29 cellular contexts compared by ENCODE assay signal in genomic region chrX:98191003-98191402, GRCh38.
"Had no signal": no experiment of that assay in that cellular context is flagged by ENCODE, and none has a peak within 500 bp of the region (broad histone marks: within the 10 kb centered on the region; RNA-seq: fewer than 3 reads in every experiment).

No MANE protein-coding gene starts in this region.

- H3K27me3 Mint-ChIP-seq: stimulated activated memory B cell treated with anti-CD40 and anti-IgM and Interleukin-4, amounts not matched to agents 10 μg/mL and 1 μg/mL and 100 μg/mL, for 72 hours; stimulated activated naive B cell treated with anti-CD40 and anti-IgM and Interleukin-4, amounts not matched to agents 10 μg/mL and 1 μg/mL and 100 μg/mL, for 72 hours; stimulated activated naive CD8-positive, alpha-beta T cell treated with anti-CD3 and anti-CD28 coated beads, Interleukin-15, amount 100 ng/mL, for 72 hours; stimulated activated naive CD8-positive, alpha-beta T cell treated with anti-CD3 and anti-CD28 coated beads, Interleukin-15, Interleukin-2, amounts not matched to agents 100 ng/mL and 50 ng/mL, for 24 hours; type B pancreatic cell had no signal

- H3K4me3 ChIP-seq: stomach, suprapubic skin, testis, thoracic aorta, thyroid gland, tibial artery, tibial nerve, transverse colon, upper lobe of left lung, upper lobe of right lung, uterus, vagina had no signal

- ATAC-seq: stimulated activated effector memory CD8-positive, alpha-beta T cell treated with anti-CD3 and anti-CD28 coated beads, Interleukin-12 subunit alpha, Interleukin-12 subunit beta, amount 100 ng/mL, for 72 hours; stimulated activated memory B cell treated with anti-CD40 and anti-IgM and Interleukin-4, amounts not matched to agents 10 μg/mL and 1 μg/mL and 100 μg/mL, for 72 hours; stimulated activated naive B cell treated with anti-CD40 and anti-IgM and Interleukin-4, amounts not matched to agents 10 μg/mL and 1 μg/mL and 100 μg/mL, for 72 hours; stimulated activated naive CD8-positive, alpha-beta T cell treated with anti-CD3 and anti-CD28 coated beads, Interleukin-15, amount 100 ng/mL, for 72 hours; stimulated activated naive CD8-positive, alpha-beta T cell treated with anti-CD3 and anti-CD28 coated beads, Interleukin-15, Interleukin-2, amounts not matched to agents 100 U/mL and 50 U/mL, for 24 hours; upper lobe of right lung had no signal

- DNase-seq: stimulated activated CD4-positive, alpha-beta T cell treated with anti-CD3 and anti-CD28 coated beads, Interleukin-2, amount 100 ng/mL, for 48 hours; stimulated activated CD4-positive, alpha-beta T cell treated with anti-CD3 and anti-CD28 coated beads, Interleukin-4, amount 100 ng/mL, for 1 hour; stimulated activated CD4-positive, alpha-beta T cell treated with anti-CD3 and anti-CD28 coated beads, Interleukin-4, amount 100 ng/mL, for 24 hours; stimulated activated CD4-positive, alpha-beta T cell treated with anti-CD3 and anti-CD28 coated beads, Interleukin-4, amount 100 ng/mL, for 4 hours; stimulated activated CD8-positive, alpha-beta memory T cell treated with anti-CD3 and anti-CD28 coated beads, Interleukin-4, amount 100 ng/mL, for 48 hours; stimulated activated naive B cell treated with anti-CD40 and anti-IgM and Interleukin-4, amounts not matched to agents 10 μg/mL and 1 μg/mL and 100 μg/mL, for 72 hours; stimulated activated naive CD4-positive, alpha-beta T cell; stimulated activated naive CD4-positive, alpha-beta T cell treated with Interleukin-2 at 50 U/mL for 16 hours; stimulated activated naive CD8-positive, alpha-beta T cell treated with anti-CD3 and anti-CD28 coated beads, Interleukin-15, amount 100 ng/mL, for 72 hours; stimulated activated naive CD8-positive, alpha-beta T cell treated with anti-CD3 and anti-CD28 coated beads, Interleukin-15, Interleukin-2, amounts not matched to agents 100 U/mL and 50 U/mL, for 24 hours; stomach; substantia nigra; testis; thyroid gland; tibial artery; transverse colon; trophoblast cell; upper lobe of left lung; upper lobe of right lung; uterus had no signal

- FAIRE-seq: urothelium cell line had no signal

- H3K36me3 ChIP-seq: stomach, suprapubic skin, thoracic aorta, thyroid gland, tibial artery, tibial nerve, transverse colon, upper lobe of left lung, upper lobe of right lung, uterus, vagina had no signal

- H3K4me3 Mint-ChIP-seq: stimulated activated effector memory CD8-positive, alpha-beta T cell treated with anti-CD3 and anti-CD28 coated beads, Interleukin-12 subunit alpha, Interleukin-12 subunit beta, amount 100 ng/mL, for 72 hours; stimulated activated memory B cell treated with anti-CD40 and anti-IgM and Interleukin-4, amounts not matched to agents 10 μg/mL and 1 μg/mL and 100 μg/mL, for 72 hours; stimulated activated naive B cell treated with anti-CD40 and anti-IgM and Interleukin-4, amounts not matched to agents 10 μg/mL and 1 μg/mL and 100 μg/mL, for 72 hours; stimulated activated naive CD8-positive, alpha-beta T cell treated with anti-CD3 and anti-CD28 coated beads, Interleukin-15, amount 100 ng/mL, for 72 hours; stimulated activated naive CD8-positive, alpha-beta T cell treated with anti-CD3 and anti-CD28 coated beads, Interleukin-15, Interleukin-2, amounts not matched to agents 100 ng/mL and 50 ng/mL, for 24 hours; type B pancreatic cell had no signal

- H3K27me3 ChIP-seq: stomach, suprapubic skin, testis, thyroid gland, tibial artery, tibial nerve, transverse colon, upper lobe of left lung, upper lobe of right lung, vagina had no signal

- H3K4me1 Mint-ChIP-seq: stimulated activated effector memory CD8-positive, alpha-beta T cell treated with anti-CD3 and anti-CD28 coated beads, Interleukin-12 subunit alpha, Interleukin-12 subunit beta, amount 100 ng/mL, for 72 hours; stimulated activated memory B cell treated with anti-CD40 and anti-IgM and Interleukin-4, amounts not matched to agents 10 μg/mL and 1 μg/mL and 100 μg/mL, for 72 hours; stimulated activated naive B cell treated with anti-CD40 and anti-IgM and Interleukin-4, amounts not matched to agents 10 μg/mL and 1 μg/mL and 100 μg/mL, for 72 hours; stimulated activated naive CD8-positive, alpha-beta T cell treated with anti-CD3 and anti-CD28 coated beads, Interleukin-15, amount 100 ng/mL, for 72 hours had no signal

- H3K9me3 Mint-ChIP-seq: stimulated activated memory B cell treated with anti-CD40 and anti-IgM and Interleukin-4, amounts not matched to agents 10 μg/mL and 1 μg/mL and 100 μg/mL, for 72 hours; stimulated activated naive CD8-positive, alpha-beta T cell treated with anti-CD3 and anti-CD28 coated beads, Interleukin-15, amount 100 ng/mL, for 72 hours; stimulated activated naive CD8-positive, alpha-beta T cell treated with anti-CD3 and anti-CD28 coated beads, Interleukin-15, Interleukin-2, amounts not matched to agents 100 ng/mL and 50 ng/mL, for 24 hours; type B pancreatic cell had no signal

- H3K4me1 ChIP-seq: stomach, suprapubic skin, testis, thyroid gland, tibial artery, tibial nerve, transverse colon, upper lobe of left lung, upper lobe of right lung, uterus, vagina had no signal

- H3K36me3 Mint-ChIP-seq: stimulated activated effector memory CD8-positive, alpha-beta T cell treated with anti-CD3 and anti-CD28 coated beads, Interleukin-12 subunit alpha, Interleukin-12 subunit beta, amount 100 ng/mL, for 72 hours; stimulated activated memory B cell treated with anti-CD40 and anti-IgM and Interleukin-4, amounts not matched to agents 10 μg/mL and 1 μg/mL and 100 μg/mL, for 72 hours; stimulated activated naive B cell treated with anti-CD40 and anti-IgM and Interleukin-4, amounts not matched to agents 10 μg/mL and 1 μg/mL and 100 μg/mL, for 72 hours had no signal

- H3K9me3 ChIP-seq: stomach, suprapubic skin, testis, thoracic aorta, thyroid gland, tibial artery, tibial nerve, transverse colon, upper lobe of left lung, upper lobe of right lung, uterus, vagina had no signal

- H3K27ac ChIP-seq: stomach, suprapubic skin, testis, thoracic aorta, thyroid gland, tibial artery, tibial nerve, transverse colon, upper lobe of left lung, upper lobe of right lung, uterus, vagina had no signal

- H3K27ac Mint-ChIP-seq: stimulated activated effector memory CD8-positive, alpha-beta T cell treated with anti-CD3 and anti-CD28 coated beads, Interleukin-12 subunit alpha, Interleukin-12 subunit beta, amount 100 ng/mL, for 72 hours; stimulated activated memory B cell treated with anti-CD40 and anti-IgM and Interleukin-4, amounts not matched to agents 10 μg/mL and 1 μg/mL and 100 μg/mL, for 72 hours; stimulated activated naive B cell treated with anti-CD40 and anti-IgM and Interleukin-4, amounts not matched to agents 10 μg/mL and 1 μg/mL and 100 μg/mL, for 72 hours; stimulated activated naive CD8-positive, alpha-beta T cell treated with anti-CD3 and anti-CD28 coated beads, Interleukin-15, amount 100 ng/mL, for 72 hours; stimulated activated naive CD8-positive, alpha-beta T cell treated with anti-CD3 and anti-CD28 coated beads, Interleukin-15, Interleukin-2, amounts not matched to agents 100 ng/mL and 50 ng/mL, for 24 hours; type B pancreatic cell had no signal
